ENCODE assay signal across 21 cellular contexts in genomic region chr20:38759135-38759534, GRCh38. TPM values are rescaled to one million over a fixed set of nuclear protein-coding genes. Genes with fewer than 3 reads are reported as not detected.
DNase-seq lines count a peak whose midpoint lies in the region; ATAC-seq and TF ChIP-seq lines count a peak whose summit lies in the region.
"Had no signal": no experiment of that assay in that cellular context is flagged by ENCODE, and none has a peak within 500 bp of the region (broad histone marks: within the 10 kb centered on the region; RNA-seq: fewer than 3 reads in every experiment).

No MANE protein-coding gene starts in this region.

- no peak overlapping the region for H2AFZ ChIP-seq in MM.1S (ENCODE audit: low read length)
- H2AFZ ChIP-seq: GM23338 had no signal

- H3K4me3 Mint-ChIP-seq in stimulated activated memory B cell treated with anti-CD40 and anti-IgM and Interleukin-4, amounts not matched to agents 10 μg/mL and 1 μg/mL and 100 μg/mL, for 72 hours, result no peak overlapping the region
- H3K4me3 Mint-ChIP-seq: B cell; CD8-positive, alpha-beta T cell; GM23338; HFFc6 had no signal

- peaks cover 15% of the 10 kb centered on the region for H3F3A ChIP-seq in MM.1S (ENCODE audit: insufficient read depth, low read length)

- in situ Hi-C loops in G401 (cut with HindIII; ENCODE audit: low sequenced_read_pairs), result no loop called here

- H3K27me3 ChIP-seq in dorsolateral prefrontal cortex, result no peaks in the 10 kb centered on the region
- no peaks in the 10 kb centered on the region for H3K27me3 ChIP-seq in MM.1S (replicated peaks; ENCODE audit: insufficient read depth, low read length)
- H3K27me3 ChIP-seq: BLaER1 treated with 17β-estradiol and CSF1 and Interleukin-3, amounts not matched to agents 10 nM and 100 nM had no signal

- H3K4me1 Mint-ChIP-seq in stimulated activated memory B cell treated with anti-CD40 and anti-IgM and Interleukin-4, amounts not matched to agents 10 μg/mL and 1 μg/mL and 100 μg/mL, for 72 hours, result peaks cover 9% of the 10 kb centered on the region
- H3K4me1 Mint-ChIP-seq: B cell, GM23338 had no signal

- no peaks in the 10 kb centered on the region for H3K27me3 Mint-ChIP-seq in stimulated activated memory B cell treated with anti-CD40 and anti-IgM and Interleukin-4, amounts not matched to agents 10 μg/mL and 1 μg/mL and 100 μg/mL, for 72 hours
- H3K27me3 Mint-ChIP-seq: B cell had no signal

- H3K36me3 Mint-ChIP-seq in stimulated activated memory B cell treated with anti-CD40 and anti-IgM and Interleukin-4, amounts not matched to agents 10 μg/mL and 1 μg/mL and 100 μg/mL, for 72 hours, result peaks cover 76% of the 10 kb centered on the region

- no peaks in the 10 kb centered on the region for H3K9me3 Mint-ChIP-seq in stimulated activated memory B cell treated with anti-CD40 and anti-IgM and Interleukin-4, amounts not matched to agents 10 μg/mL and 1 μg/mL and 100 μg/mL, for 72 hours
- H3K9me3 Mint-ChIP-seq: CD8-positive, alpha-beta T cell; GM23338; HFFc6 had no signal

- TF ChIP-seq CTCF in dorsolateral prefrontal cortex (IDR thresholded peaks at IDR 0.05 in 54 of 56, conservative IDR thresholded peaks at IDR 0.05 in 2 of 56; ENCODE audit: low read depth in 1 of 56, partially characterized antibody in 56 of 56), result no peak
- no peak for TF ChIP-seq CTCF in MM.1S (IDR thresholded peaks at IDR 0.05; ENCODE audit: low read length)
- TF ChIP-seq CTCF in foreskin fibroblast (IDR thresholded peaks at IDR 0.05; ENCODE audit: low read depth, low read length), result no peak

- no peaks in the 10 kb centered on the region for H3K9me3 ChIP-seq in MM.1S (replicated peaks; ENCODE audit: insufficient read depth, low read length)
- H3K9me3 ChIP-seq: BLaER1 treated with 17β-estradiol and CSF1 and Interleukin-3, amounts not matched to agents 10 nM and 100 nM had no signal

- H3K4me1 ChIP-seq in MM.1S (ENCODE audit: low read length), result peaks cover 18% of the 10 kb centered on the region

- H3K9me2 ChIP-seq in MM.1S (replicated peaks; ENCODE audit: insufficient read depth, low read length), result no peaks in the 10 kb centered on the region

- H3K27ac ChIP-seq in dorsolateral prefrontal cortex, result peak overlapping the region in 41 of 59 donors; percentile 1 to 82 (median 54)
- no peak overlapping the region for H3K27ac ChIP-seq in MM.1S (ENCODE audit: low read length)
- H3K27ac ChIP-seq: BLaER1 treated with 17β-estradiol and CSF1 and Interleukin-3, amounts not matched to agents 10 nM and 100 nM had no signal

- intact Hi-C loops in dorsolateral prefrontal cortex (cut with DNase I), result loop anchor here in 1 of 2 donors (5.0 to 10.0 kb wide), 2 partner anchors 133 to 286 kb away; no protein-coding TSS in a partner anchor

- H4K20me1 ChIP-seq in MM.1S (ENCODE audit: insufficient read depth, low read length), result no peaks in the 10 kb centered on the region

- peak overlapping the region in 1 of 59 donors; percentile 15 for H3K4me3 ChIP-seq in dorsolateral prefrontal cortex
- no peak overlapping the region for H3K4me3 ChIP-seq in MM.1S (ENCODE audit: low read length)
- no peak overlapping the region for H3K4me3 ChIP-seq in foreskin fibroblast (ENCODE audit: low read depth in 1 of 2, low read length in 2 of 2)
- H3K4me3 ChIP-seq: BLaER1 treated with 17β-estradiol and CSF1 and Interleukin-3, amounts not matched to agents 10 nM and 100 nM; GM23338 had no signal

- no peak overlapping the region for H3K9ac ChIP-seq in MM.1S (ENCODE audit: low read length)
- H3K9ac ChIP-seq: BLaER1 treated with 17β-estradiol and CSF1 and Interleukin-3, amounts not matched to agents 10 nM and 100 nM had no signal

- H3K79me2 ChIP-seq in MM.1S (ENCODE audit: low read length), result peaks cover 1% of the 10 kb centered on the region; the same call in 1 of the 2 replicates

- no peak for ATAC-seq in stimulated activated memory B cell treated with anti-CD40 and anti-IgM and Interleukin-4, amounts not matched to agents 10 μg/mL and 1 μg/mL and 100 μg/mL, for 72 hours
- ATAC-seq in HG03469 (IDR thresholded peaks at IDR 0.05; ENCODE audit: unreplicated experiment), result no peak
- ATAC-seq: CD8-positive, alpha-beta T cell; GM23338; HCT116 had no signal

- no peaks in the 10 kb centered on the region for H3K36me3 ChIP-seq in MM.1S (replicated peaks; ENCODE audit: insufficient read depth, low read length)

- DNase-seq in G401 (ENCODE audit: low spot score) (peak; percentile 2), dorsolateral prefrontal cortex (peak in 1 of 10 donors; percentile 24), inferior parietal cortex (ENCODE audit: extremely low spot score) (peak; percentile 28), superior temporal gyrus (ENCODE audit: extremely low spot score) (peak; percentile 62), MM.1S (no peak), foreskin fibroblast (no peak)
- DNase-seq: 8988T; CD8-positive, alpha-beta T cell; DMS 273 treated with DMSO at 0.1 percent for 48 hours; DMS53; GDM1; H7; HFFc6; IMR-90 had no signal

- no peak overlapping the region for H3K27ac Mint-ChIP-seq in stimulated activated memory B cell treated with anti-CD40 and anti-IgM and Interleukin-4, amounts not matched to agents 10 μg/mL and 1 μg/mL and 100 μg/mL, for 72 hours
- H3K27ac Mint-ChIP-seq: B cell; CD8-positive, alpha-beta T cell; GM23338; HFFc6 had no signal

- H3K4me2 ChIP-seq in MM.1S (ENCODE audit: low read depth, low read length), result no peak overlapping the region
- H3K4me2 ChIP-seq: BLaER1 treated with 17β-estradiol and CSF1 and Interleukin-3, amounts not matched to agents 10 nM and 100 nM; GM23338 had no signal

RNA-seq across cellular contexts. Expression of gene ACTR5, which starts 10.9 kb away (rescaled TPM):
- total RNA-seq in G401 (2014; rRNA removed; shearing (Covaris generic)), result 10.9 and 28.1 TPM in 2 replicates
- 10 to 100 TPM in 58 of 120 experiments, 1 to 10 TPM in 62; 7.0 to 13.6 (median 9.9) TPM for total RNA-seq in dorsolateral prefrontal cortex

RNA-seq across cellular contexts. Expression of gene SLC32A1, which starts 34.8 kb away (rescaled TPM):
- not detected in 2 replicates for total RNA-seq in G401 (2014; rRNA removed; shearing (Covaris generic))
- 10 to 100 TPM in 114 of 120 experiments, 1 to 10 TPM in 6; 5.3 to 33.2 (median 20.5) TPM for total RNA-seq in dorsolateral prefrontal cortex
- total RNA-seq: A673, B cell, H7, HFFc6, IMR-90 had no signal

RNA-seq across cellular contexts. Expression of gene PPP1R16B, which starts 46.4 kb away (rescaled TPM):
- total RNA-seq in G401 (2014; rRNA removed; shearing (Covaris generic)), result 0.06 TPM in 1 of 2 replicates, not detected in the other
- total RNA-seq in dorsolateral prefrontal cortex, result 100 to 1,000 TPM; 104 to 181 (median 137) TPM
- total RNA-seq: HFFc6, IMR-90 had no signal

Comparison
In these comparisons a context has a peak if more than half of its experiments do, and no peak if none do; other contexts are left out.
1. DNase-seq: peak in G401 (single experiment), inferior parietal cortex (single experiment) and superior temporal gyrus (single experiment); none in MM.1S (single experiment) and foreskin fibroblast (0 of 2).
2. RNA of gene PPP1R16B, which starts 46.4 kb away (total RNA-seq): 104 to 181 TPM in dorsolateral prefrontal cortex; 0.06 TPM in G401; every median in the first group is over 10 times any median in the second.